1 cellular context compared by ENCODE assay signal in the genomic region with DNA sequence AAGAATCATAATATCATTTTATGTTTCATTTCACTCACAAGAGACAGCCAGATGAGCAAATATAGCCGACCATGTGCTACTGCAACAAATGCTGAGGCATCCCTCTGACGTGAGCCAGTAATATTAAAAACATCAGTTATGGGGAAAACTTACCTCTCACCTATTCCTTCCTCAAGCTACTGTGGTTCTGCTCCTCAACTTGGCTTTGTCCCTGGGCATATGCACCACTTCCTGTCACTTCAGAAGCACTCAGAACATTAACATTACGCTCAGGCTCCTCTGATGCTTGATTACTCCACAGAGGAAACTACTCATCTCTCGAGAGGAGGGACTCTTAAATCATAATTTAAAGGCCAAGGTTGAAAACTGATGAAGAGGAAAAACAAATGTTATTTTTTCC.
TF ChIP-seq lines count a peak whose summit lies in the region.

No MANE protein-coding gene starts in this region.

TF ChIP-seq in IMR-90, 13 proteins besides CTCF, POLR2A, EP300 and RAD21 (continued from another document):
- TF ChIP-seq, protein P1, sequence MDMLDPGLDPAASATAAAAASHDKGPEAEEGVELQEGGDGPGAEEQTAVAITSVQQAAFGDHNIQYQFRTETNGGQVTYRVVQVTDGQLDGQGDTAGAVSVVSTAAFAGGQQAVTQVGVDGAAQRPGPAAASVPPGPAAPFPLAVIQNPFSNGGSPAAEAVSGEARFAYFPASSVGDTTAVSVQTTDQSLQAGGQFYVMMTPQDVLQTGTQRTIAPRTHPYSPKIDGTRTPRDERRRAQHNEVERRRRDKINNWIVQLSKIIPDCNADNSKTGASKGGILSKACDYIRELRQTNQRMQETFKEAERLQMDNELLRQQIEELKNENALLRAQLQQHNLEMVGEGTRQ (IDR thresholded peaks at IDR 0.05; ENCODE audit: low read depth, low read length): no peak
- TF ChIP-seq CEBPB (IDR thresholded peaks at IDR 0.05; ENCODE audit: low read depth, low read length) (no peak), RCOR1 (IDR thresholded peaks at IDR 0.05; ENCODE audit: insufficient replicate concordance, low read length) (no peak), BHLHE40 (IDR thresholded peaks at IDR 0.05; ENCODE audit: low read depth, low read length) (no peak), SMC3 (IDR thresholded peaks at IDR 0.05; ENCODE audit: low read depth, low read length) (no peak), MAZ (IDR thresholded peaks at IDR 0.05; ENCODE audit: borderline replicate concordance, low read depth, low read length) (no peak), CHD1 (IDR thresholded peaks at IDR 0.05; ENCODE audit: low read depth, low read length) (no peak)
